15 cellular contexts compared by ENCODE assay signal in genomic region chr18:63205791-63206252, GRCh38.
DNase-seq lines count a peak whose midpoint lies in the region; ATAC-seq lines count a peak whose summit lies in the region.
"Had no signal": no experiment of that assay in that cellular context is flagged by ENCODE, and none has a peak within 500 bp of the region (broad histone marks: within the 10 kb centered on the region; RNA-seq: fewer than 3 reads in every experiment).

No MANE protein-coding gene starts in this region.

- peak overlapping the region; percentile 97 for H3K27ac Mint-ChIP-seq in activated naive CD4-positive, alpha-beta T cell treated with anti-CD3 and anti-CD28 coated beads, Interleukin-2, amount 10 ng/mL, durations not matched to agents 7 days and 5 days
- peak overlapping the region; percentile 98 for H3K27ac Mint-ChIP-seq in activated T-helper 17 cell treated with anti-CD3 and anti-CD28 coated beads, Interleukin-2, amount 50 U/mL, for 72 hours
- peak overlapping the region; percentile 80 to 91 for H3K27ac Mint-ChIP-seq in stimulated activated naive CD8-positive, alpha-beta T cell treated with anti-CD3 and anti-CD28 coated beads, Interleukin-15, amount 100 ng/mL, for 72 hours

- no peaks in the 10 kb centered on the region for H3K9me3 ChIP-seq in KOPT-K1 (ENCODE audit: insufficient read depth, low read length, poor library complexity, severe bottlenecking)
- H3K9me3 ChIP-seq: adrenal gland, prostate gland had no signal

- H3K27ac ChIP-seq in KOPT-K1 (ENCODE audit: low read depth, low read length, poor library complexity, severe bottlenecking): peak overlapping the region; percentile 90
- H3K27ac ChIP-seq: adrenal gland, prostate gland had no signal

- no peaks in the 10 kb centered on the region for H3K36me3 ChIP-seq in KOPT-K1 (ENCODE audit: insufficient read depth, low read length)
- H3K36me3 ChIP-seq: adrenal gland, prostate gland had no signal

- peaks cover 74% of the 10 kb centered on the region for H3K36me3 Mint-ChIP-seq in activated naive CD4-positive, alpha-beta T cell treated with anti-CD3 and anti-CD28 coated beads, Interleukin-2, amount 10 ng/mL, durations not matched to agents 7 days and 5 days
- peaks cover 86% of the 10 kb centered on the region for H3K36me3 Mint-ChIP-seq in activated T-helper 17 cell treated with anti-CD3 and anti-CD28 coated beads, Interleukin-2, amount 50 U/mL, for 72 hours (ENCODE audit: low read depth)

- ATAC-seq in activated T-helper 17 cell treated with anti-CD3 and anti-CD28 coated beads, Interleukin-2, amount 50 U/mL, for 72 hours (replicated peaks): peak; percentile 54
- peak; percentile 69 for ATAC-seq in stimulated activated naive CD8-positive, alpha-beta T cell treated with anti-CD3 and anti-CD28 coated beads, Interleukin-15, amount 100 ng/mL, for 72 hours
- no peak for ATAC-seq in GM21717 (IDR thresholded peaks at IDR 0.05; ENCODE audit: unreplicated experiment)
- no peak for ATAC-seq in HG03432 (IDR thresholded peaks at IDR 0.05; ENCODE audit: unreplicated experiment)

- peak overlapping the region; percentile 85 for H3K4me3 Mint-ChIP-seq in activated naive CD4-positive, alpha-beta T cell treated with anti-CD3 and anti-CD28 coated beads, Interleukin-2, amount 10 ng/mL, durations not matched to agents 7 days and 5 days
- H3K4me3 Mint-ChIP-seq in activated T-helper 17 cell treated with anti-CD3 and anti-CD28 coated beads, Interleukin-2, amount 50 U/mL, for 72 hours: peak overlapping the region; percentile 83
- H3K4me3 Mint-ChIP-seq in stimulated activated naive CD8-positive, alpha-beta T cell treated with anti-CD3 and anti-CD28 coated beads, Interleukin-15, amount 100 ng/mL, for 72 hours: peak overlapping the region; percentile 74 to 87

- H3K4me1 Mint-ChIP-seq in activated naive CD4-positive, alpha-beta T cell treated with anti-CD3 and anti-CD28 coated beads, Interleukin-2, amount 10 ng/mL, durations not matched to agents 7 days and 5 days: peaks cover 91% of the 10 kb centered on the region
- H3K4me1 Mint-ChIP-seq in activated T-helper 17 cell treated with anti-CD3 and anti-CD28 coated beads, Interleukin-2, amount 50 U/mL, for 72 hours: peaks cover 77% of the 10 kb centered on the region
- H3K4me1 Mint-ChIP-seq in stimulated activated naive CD8-positive, alpha-beta T cell treated with anti-CD3 and anti-CD28 coated beads, Interleukin-15, amount 100 ng/mL, for 72 hours: peaks cover 80% of the 10 kb centered on the region

- CTCF ChIA-PET in activated naive CD4-positive, alpha-beta T cell treated with anti-CD3 and anti-CD28 coated beads, Interleukin-2, amount 10 ng/mL, durations not matched to agents 7 days and 5 days (lab: Charles Lee): interaction anchor here (1.6 to 1.9 kb wide), 2 partner anchors 9 to 113 kb away, joined by 3 to 6 read pairs; partner anchors contain the start of gene BCL2

- no peaks in the 10 kb centered on the region for H3K9me3 Mint-ChIP-seq in activated naive CD4-positive, alpha-beta T cell treated with anti-CD3 and anti-CD28 coated beads, Interleukin-2, amount 10 ng/mL, durations not matched to agents 7 days and 5 days
- H3K9me3 Mint-ChIP-seq in activated T-helper 17 cell treated with anti-CD3 and anti-CD28 coated beads, Interleukin-2, amount 50 U/mL, for 72 hours: no peaks in the 10 kb centered on the region
- H3K9me3 Mint-ChIP-seq in stimulated activated naive CD8-positive, alpha-beta T cell treated with anti-CD3 and anti-CD28 coated beads, Interleukin-15, amount 100 ng/mL, for 72 hours: no peaks in the 10 kb centered on the region

- DNase-seq in activated naive CD4-positive, alpha-beta T cell treated with anti-CD3 and anti-CD28 coated beads, Interleukin-2, amount 10 ng/mL, durations not matched to agents 7 days and 5 days: peak; percentile 46
- no peak for DNase-seq in activated naive CD4-positive, alpha-beta T cell treated with anti-CD3 and anti-CD28 coated beads, Interleukin-2, amount 50 U/mL, for 16 hours
- DNase-seq in stimulated activated naive CD8-positive, alpha-beta T cell treated with anti-CD3 and anti-CD28 coated beads, Interleukin-15, amount 100 ng/mL, for 72 hours: peak in 1 of 2 donors; percentile 47
- DNase-seq in NCI-H2171 treated with DMSO at 0.1 percent for 48 hours (lab: John Stamatoyannopoulos, UW): no peak
- DNase-seq: adrenal gland; mesendoderm; MM.1S; Right ventricle myocardium superior; stimulated activated CD4-positive, alpha-beta T cell treated with anti-CD3 and anti-CD28 coated beads, Interleukin-2, amount 100 ng/mL, for 24 hours; stimulated activated naive CD4-positive, alpha-beta T cell had no signal

- no peaks in the 10 kb centered on the region for H3K27me3 Mint-ChIP-seq in activated naive CD4-positive, alpha-beta T cell treated with anti-CD3 and anti-CD28 coated beads, Interleukin-2, amount 10 ng/mL, durations not matched to agents 7 days and 5 days
- H3K27me3 Mint-ChIP-seq in activated T-helper 17 cell treated with anti-CD3 and anti-CD28 coated beads, Interleukin-2, amount 50 U/mL, for 72 hours: no peaks in the 10 kb centered on the region
- no peaks in the 10 kb centered on the region for H3K27me3 Mint-ChIP-seq in stimulated activated naive CD8-positive, alpha-beta T cell treated with anti-CD3 and anti-CD28 coated beads, Interleukin-15, amount 100 ng/mL, for 72 hours

Comparison
In these comparisons a context has a peak if more than half of its experiments do, and no peak if none do; other contexts are left out.
1. ATAC-seq: peak in activated T-helper 17 cell treated with anti-CD3 and anti-CD28 coated beads, Interleukin-2, amount 50 U/mL, for 72 hours (single experiment) and stimulated activated naive CD8-positive, alpha-beta T cell treated with anti-CD3 and anti-CD28 coated beads, Interleukin-15, amount 100 ng/mL, for 72 hours (single experiment); none in GM21717 (single experiment) and HG03432 (single experiment).
2. Peak in every context shown above with its lines, with median percentiles within 50 percentile points of each other: H3K27ac Mint-ChIP-seq and H3K4me3 Mint-ChIP-seq.